Comparison of ENCODE assay signal across 28 cellular contexts in genomic region chr1:214935258-214935657, GRCh38.
"Had no signal": no experiment of that assay in that cellular context is flagged by ENCODE, and none has a peak within 500 bp of the region (broad histone marks: within the 10 kb centered on the region; RNA-seq: fewer than 3 reads in every experiment).

No MANE protein-coding gene starts in this region.

- H3K9me3 ChIP-seq: adrenal gland, esophagus squamous epithelium, heart left ventricle had no signal

- DNase-seq: activated CD4-positive, alpha-beta memory T cell treated with anti-CD3 and anti-CD28 coated beads for 36 hours; activated CD4-positive, alpha-beta T cell treated with anti-CD3 and anti-CD28 coated beads for 36 hours; activated CD4-positive, alpha-beta T cell treated with anti-CD3 and anti-CD28 coated beads, Interleukin-2, amount 10 ng/mL, durations not matched to agents 24 days and 14 days; activated CD4-positive, CD25-positive, alpha-beta regulatory T cell; activated CD4-positive, CD25-positive, alpha-beta regulatory T cell treated with anti-CD3 and anti-CD28 coated beads, Interleukin-2, amount 50 U/mL, for 72 hours; activated CD8-positive, alpha-beta memory T cell treated with anti-CD3 and anti-CD28 coated beads, Interleukin-2, amount 10 ng/mL, durations not matched to agents 7 days and 5 days; activated CD8-positive, alpha-beta memory T cell treated with anti-CD3 and anti-CD28 coated beads, Interleukin-2, amount 50 U/mL, for 4 hours; activated CD8-positive, alpha-beta T cell treated with anti-CD3 and anti-CD28 coated beads, Interleukin-2, amount 10 ng/mL, durations not matched to agents 7 days and 5 days; activated effector memory CD4-positive, alpha-beta T cell treated with anti-CD3 and anti-CD28 coated beads, Interleukin-2, amount 50 U/mL, for 16 hours; activated naive CD4-positive, alpha-beta T cell treated with anti-CD3 and anti-CD28 coated beads for 36 hours; activated naive CD8-positive, alpha-beta T cell treated with anti-CD3 and anti-CD28 coated beads for 36 hours; activated naive CD8-positive, alpha-beta T cell treated with anti-CD3 and anti-CD28 coated beads, Interleukin-2, amount 50 U/mL, for 24 hours; activated T-cell treated with anti-CD3 and anti-CD28 coated beads, Interleukin-2, amount 50 U/mL, for 1 hour; activated T-cell treated with anti-CD3 and anti-CD28 coated beads, Interleukin-2, amount 50 U/mL, for 48 hours; adrenal gland; amygdala; aorta; cortex of kidney; dermis blood vessel endothelial cell; effector CD4-positive, alpha-beta T cell; effector memory CD8-positive, alpha-beta T cell; esophagus squamous epithelium; foreskin fibroblast; glutamatergic neuron; heart left ventricle; T-helper 2 cell had no signal

- H2AFZ ChIP-seq: hepatocyte had no signal

- ATAC-seq: activated CD4-positive, alpha-beta T cell treated with anti-CD3 and anti-CD28 coated beads for 36 hours; activated CD8-positive, alpha-beta memory T cell treated with anti-CD3 and anti-CD28 coated beads, Interleukin-2, amount 10 ng/mL, durations not matched to agents 7 days and 5 days; activated CD8-positive, alpha-beta T cell treated with anti-CD3 and anti-CD28 coated beads, Interleukin-2, amount 10 ng/mL, durations not matched to agents 7 days and 5 days; activated naive CD8-positive, alpha-beta T cell treated with anti-CD3 and anti-CD28 coated beads, Interleukin-2, amount 50 U/mL, for 24 hours; effector memory CD8-positive, alpha-beta T cell; heart left ventricle had no signal

- H3K4me2 ChIP-seq: hepatocyte had no signal

- H3K4me1 ChIP-seq: adrenal gland, esophagus squamous epithelium, heart left ventricle had no signal

- H3K36me3 ChIP-seq: adrenal gland, esophagus squamous epithelium, heart left ventricle had no signal

- H3K27ac ChIP-seq: adrenal gland, epithelial cell of prostate, esophagus squamous epithelium, heart left ventricle, hepatocyte had no signal

- H3K4me3 ChIP-seq: adrenal gland, esophagus squamous epithelium, heart left ventricle, hepatocyte had no signal

- H3K27me3 ChIP-seq: adrenal gland, esophagus squamous epithelium, heart left ventricle, hepatocyte had no signal

- H3K79me2 ChIP-seq: hepatocyte had no signal
